ENCODE assay signal across 8 cellular contexts in genomic region chr17:29565643-29566472, GRCh38. TPM values are rescaled to one million over a fixed set of nuclear protein-coding genes. Genes with fewer than 3 reads are reported as not detected.
DNase-seq lines count a peak whose midpoint lies in the region; ATAC-seq and TF ChIP-seq lines count a peak whose summit lies in the region.

No MANE protein-coding gene starts in this region.

- peak overlapping the region; percentile 72 for H3K9ac ChIP-seq in MM.1S (ENCODE audit: low read length)

- no peaks in the 10 kb centered on the region for H3K9me3 Mint-ChIP-seq in T-cell
- no peaks in the 10 kb centered on the region for H3K9me3 Mint-ChIP-seq in stimulated activated naive B cell treated with anti-CD40 and anti-IgM and Interleukin-4, amounts not matched to agents 10 μg/mL and 1 μg/mL and 100 μg/mL, for 72 hours

- H3K9me3 ChIP-seq in MM.1S (replicated peaks; ENCODE audit: insufficient read depth, low read length) (no peaks in the 10 kb centered on the region), right lobe of liver (no peaks in the 10 kb centered on the region)

- no peaks in the 10 kb centered on the region for H3K27me3 ChIP-seq in MM.1S (replicated peaks; ENCODE audit: insufficient read depth, low read length)
- H3K27me3 ChIP-seq in right lobe of liver = no peaks in the 10 kb centered on the region

- POLR2A ChIA-PET in T-cell (lab: Charles Lee) = interaction anchor here (0.5 to 0.6 kb wide), 2 partner anchors 73 to 87 kb away, joined by 3 read pairs; no protein-coding TSS in a partner anchor

- peaks cover 26 to 53% (median 44%) of the 10 kb centered on the region in 3 donors for H3K4me1 Mint-ChIP-seq in T-cell
- H3K4me1 Mint-ChIP-seq in stimulated activated naive B cell treated with anti-CD40 and anti-IgM and Interleukin-4, amounts not matched to agents 10 μg/mL and 1 μg/mL and 100 μg/mL, for 72 hours = peaks cover 40 to 58% of the 10 kb centered on the region in 2 donors

- TF ChIP-seq CTCF in GM12875 (IDR thresholded peaks at IDR 0.05; ENCODE audit: borderline replicate concordance, insufficient read depth, low read depth, low read length) = no peak; the same call in 1 of the 2 replicates
- peak; percentile 28 for TF ChIP-seq CTCF in MM.1S (IDR thresholded peaks at IDR 0.05; ENCODE audit: low read length)
- no peak for TF ChIP-seq CTCF in cardiac fibroblast (IDR thresholded peaks at IDR 0.05; ENCODE audit: low read depth, low read length)
- TF ChIP-seq CTCF in right lobe of liver (IDR thresholded peaks at IDR 0.05) = peak in 3 of 4 donors; percentile 2 to 12 (median 10)

- no peaks in the 10 kb centered on the region for H3K9me2 ChIP-seq in MM.1S (replicated peaks; ENCODE audit: insufficient read depth, low read length)

- H3K27ac ChIP-seq in MM.1S (ENCODE audit: low read length) (peak overlapping the region; percentile 71; the same call in 1 of the 2 replicates), right lobe of liver (peak overlapping the region; percentile 47 to 78 (median 68)), caudate nucleus (ENCODE audit: low read depth, low read length) (no peak overlapping the region)

- peak overlapping the region; percentile 80 for H3K4me3 ChIP-seq in GM12875 (ENCODE audit: low read depth, low read length)
- H3K4me3 ChIP-seq in MM.1S (ENCODE audit: low read length) = peak overlapping the region; percentile 70
- H3K4me3 ChIP-seq in cardiac fibroblast (replicated peaks in 1 of 2; ENCODE audit: low read depth in 2 of 2, low read length in 2 of 2) = peak overlapping the region; percentile 40 to 45
- H3K4me3 ChIP-seq in right lobe of liver = peak overlapping the region; percentile 68 to 83 (median 71)

- H3K36me3 ChIP-seq in MM.1S (replicated peaks; ENCODE audit: insufficient read depth, low read length) (no peaks in the 10 kb centered on the region), right lobe of liver (peaks cover 0 to 18% (median 8%) of the 10 kb centered on the region in 4 donors)

- H3K27ac Mint-ChIP-seq in T-cell = peak overlapping the region; percentile 91 to 93
- peak overlapping the region; percentile 92 for H3K27ac Mint-ChIP-seq in stimulated activated naive B cell treated with anti-CD40 and anti-IgM and Interleukin-4, amounts not matched to agents 10 μg/mL and 1 μg/mL and 100 μg/mL, for 72 hours

- intact Hi-C loops in right lobe of liver (cut with DNase I) = no loop called here

- H3K27me3 Mint-ChIP-seq in T-cell = no peaks in the 10 kb centered on the region
- H3K27me3 Mint-ChIP-seq in stimulated activated naive B cell treated with anti-CD40 and anti-IgM and Interleukin-4, amounts not matched to agents 10 μg/mL and 1 μg/mL and 100 μg/mL, for 72 hours = no peaks in the 10 kb centered on the region

- TF ChIP-seq POLR2A in right lobe of liver (IDR thresholded peaks at IDR 0.05) = peak; percentile 11

- peaks cover 11% of the 10 kb centered on the region for H3K4me1 ChIP-seq in MM.1S (ENCODE audit: low read length)
- peaks cover 0 to 34% (median 0%) of the 10 kb centered on the region in 4 donors for H3K4me1 ChIP-seq in right lobe of liver

- peak; percentile 76 for DNase-seq in MM.1S
- DNase-seq in T-cell = peak in 21 of 34 experiments; percentile 27 to 67 (median 47)
- no peak for DNase-seq in cardiac fibroblast (ENCODE audit: low read depth in 2 of 2)
- DNase-seq in right lobe of liver = peak; percentile 64 to 82 (median 72)
- DNase-seq in stimulated activated naive B cell treated with anti-CD40 and anti-IgM and Interleukin-4, amounts not matched to agents 10 μg/mL and 1 μg/mL and 100 μg/mL, for 72 hours = no peak
- DNase-seq in caudate nucleus (lab: John Stamatoyannopoulos, UW) = no peak
- DNase-seq in mucosa of gallbladder (ENCODE audit: low spot score) = no peak

- H3K4me3 Mint-ChIP-seq in T-cell = peak overlapping the region; percentile 87 to 94 (median 88)
- peak overlapping the region; percentile 91 to 92 for H3K4me3 Mint-ChIP-seq in stimulated activated naive B cell treated with anti-CD40 and anti-IgM and Interleukin-4, amounts not matched to agents 10 μg/mL and 1 μg/mL and 100 μg/mL, for 72 hours

- ATAC-seq in T-cell (replicated peaks in 1 of 4) = peak; percentile 10 to 33 (median 20)
- peak; percentile 13 to 51 (median 25) for ATAC-seq in right lobe of liver
- peak; percentile 8 to 13 for ATAC-seq in stimulated activated naive B cell treated with anti-CD40 and anti-IgM and Interleukin-4, amounts not matched to agents 10 μg/mL and 1 μg/mL and 100 μg/mL, for 72 hours (replicated peaks)

- WGBS in right lobe of liver (ENCODE audit: insufficient coverage, low coverage, low lambda C conversion rate, missing lambda C conversion rate) = 10% methylated on average over 12 of the region's 55 CpGs

- H3K4me2 ChIP-seq in MM.1S (ENCODE audit: low read depth, low read length) = peak overlapping the region; percentile 86

- peak overlapping the region; percentile 75 for H2AFZ ChIP-seq in MM.1S (ENCODE audit: low read length)

- peaks cover 14% of the 10 kb centered on the region for H3K79me2 ChIP-seq in MM.1S (ENCODE audit: low read length)

- peaks cover 36% of the 10 kb centered on the region for H3F3A ChIP-seq in MM.1S (ENCODE audit: insufficient read depth, low read length)

- H3K36me3 Mint-ChIP-seq in T-cell = peaks cover 5% of the 10 kb centered on the region
- peaks cover 19 to 20% of the 10 kb centered on the region in 2 donors for H3K36me3 Mint-ChIP-seq in stimulated activated naive B cell treated with anti-CD40 and anti-IgM and Interleukin-4, amounts not matched to agents 10 μg/mL and 1 μg/mL and 100 μg/mL, for 72 hours

- H4K20me1 ChIP-seq in MM.1S (ENCODE audit: insufficient read depth, low read length) = no peaks in the 10 kb centered on the region

- CTCF ChIA-PET in T-cell (lab: Charles Lee) = interaction anchor here (0.6 to 1.2 kb wide), 2 partner anchors 30 to 47 kb away, joined by 3 to 5 read pairs; no protein-coding TSS in a partner anchor

RNA-seq across cellular contexts. Expression of gene ABHD15, which starts 1.0 kb away (rescaled TPM):
- total RNA-seq in T-cell (10 to 100 TPM in 4 of 5 donors, 1 to 10 TPM in 1; 7.9 to 23.1 (median 16.5) TPM), right lobe of liver (10 to 100 TPM in 5 of 6 experiments, 1 to 10 TPM in 1; 7.8 to 27.1 (median 13.7) TPM), mucosa of gallbladder (23.7 TPM)

RNA-seq across cellular contexts. Expression of gene TP53I13, which starts 2.6 kb away (rescaled TPM):
- total RNA-seq in T-cell (100 to 1,000 TPM in 3 of 5 donors, 10 to 100 TPM in 2; 56.0 to 166 (median 128) TPM), right lobe of liver (10 to 100 TPM; 16.8 to 52.4 (median 38.4) TPM), mucosa of gallbladder (109 TPM)

RNA-seq across cellular contexts. Expression of gene GIT1, which starts 23.6 kb away (rescaled TPM):
- total RNA-seq in T-cell = 10 to 100 TPM; 36.7 to 86.4 (median 71.8) TPM
- 10 to 100 TPM in 2 of 6 experiments, 1 to 10 TPM in 4; 7.1 to 15.9 (median 8.7) TPM for total RNA-seq in right lobe of liver
- 56.1 TPM for total RNA-seq in mucosa of gallbladder

RNA-seq across cellular contexts. Expression of gene ANKRD13B, which starts 27.1 kb away (rescaled TPM):
- total RNA-seq in T-cell (1 to 10 TPM; 1.7 to 6.4 (median 4.1) TPM), right lobe of liver (1 to 10 TPM in 1 of 6 experiments, under 1 TPM in 5; 0.37 to 1.6 (median 0.88) TPM), mucosa of gallbladder (13.4 TPM)

RNA-seq across cellular contexts. Expression of gene CORO6, which starts 56.9 kb away (rescaled TPM):
- total RNA-seq in T-cell = 1 to 10 TPM; 2.4 to 4.1 (median 3.6) TPM
- total RNA-seq in right lobe of liver = 1 to 10 TPM in 2 of 6 experiments, under 1 TPM in 4; 0.37 to 5.1 (median 0.81) TPM
- 12.9 TPM for total RNA-seq in mucosa of gallbladder

Comparison
In these comparisons a context has a peak if more than half of its experiments do, and no peak if none do; other contexts are left out.
1. CTCF ChIP-seq: peak in MM.1S (single experiment) and right lobe of liver (3 of 4); none in GM12875 (single experiment) and cardiac fibroblast (single experiment).
2. DNase-seq: peak in MM.1S (single experiment), T-cell (21 of 34) and right lobe of liver (3 of 3); none in cardiac fibroblast (0 of 2), stimulated activated naive B cell treated with anti-CD40 and anti-IgM and Interleukin-4, amounts not matched to agents 10 μg/mL and 1 μg/mL and 100 μg/mL, for 72 hours (single experiment), caudate nucleus (0 of 61) and mucosa of gallbladder (single experiment).
3. Peak in every context shown above with its lines, with median percentiles within 50 percentile points of each other: H3K4me3 ChIP-seq and ATAC-seq.